Comparison of ENCODE assay signal across 34 cellular contexts in the genomic region with DNA sequence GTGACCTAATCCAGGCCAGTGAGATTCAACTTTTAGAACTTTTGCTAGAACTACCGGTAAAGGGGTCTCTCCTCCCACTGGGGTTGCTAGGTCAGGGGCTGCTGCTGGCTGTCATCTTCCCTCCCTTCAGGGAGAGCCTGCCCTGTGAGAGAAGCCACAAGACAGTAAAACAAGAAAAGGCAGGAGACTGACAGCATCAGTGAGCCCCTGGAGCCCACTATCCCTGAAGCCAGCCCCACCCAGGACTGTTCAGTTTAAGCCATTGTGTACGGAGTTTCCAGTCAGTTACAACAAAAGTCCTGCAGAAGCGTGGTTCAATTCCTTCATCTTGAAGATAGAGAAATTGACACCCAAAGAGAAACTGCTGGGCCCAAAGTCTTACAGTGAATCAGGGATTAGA. TPM values are rescaled to one million over a fixed set of nuclear protein-coding genes. Genes with fewer than 3 reads are reported as not detected.
"Had no signal": no experiment of that assay in that cellular context is flagged by ENCODE, and none has a peak within 500 bp of the region (broad histone marks: within the 10 kb centered on the region; RNA-seq: fewer than 3 reads in every experiment).

No MANE protein-coding gene starts in this region.

- ATAC-seq: natural killer cell; right lobe of liver; stimulated activated memory B cell treated with anti-CD40 and anti-IgM and Interleukin-4, amounts not matched to agents 10 μg/mL and 1 μg/mL and 100 μg/mL, for 72 hours; stimulated activated naive CD8-positive, alpha-beta T cell treated with anti-CD3 and anti-CD28 coated beads, Interleukin-15, amount 100 ng/mL, for 72 hours had no signal

- H3K27me3 ChIP-seq: right atrium auricular region, right lobe of liver, tibial nerve, upper lobe of left lung, vagina had no signal

- H3K27ac Mint-ChIP-seq: immature natural killer cell; mesothelial cell of epicardium; naive B cell; natural killer cell; stimulated activated memory B cell treated with anti-CD40 and anti-IgM and Interleukin-4, amounts not matched to agents 10 μg/mL and 1 μg/mL and 100 μg/mL, for 72 hours had no signal

- H3K4me1 Mint-ChIP-seq: immature natural killer cell; naive B cell; natural killer cell; stimulated activated memory B cell treated with anti-CD40 and anti-IgM and Interleukin-4, amounts not matched to agents 10 μg/mL and 1 μg/mL and 100 μg/mL, for 72 hours; stimulated activated naive CD8-positive, alpha-beta T cell treated with anti-CD3 and anti-CD28 coated beads, Interleukin-15, amount 100 ng/mL, for 72 hours had no signal

- H3K79me2 ChIP-seq: parathyroid adenoma had no signal

- H3K4me2 ChIP-seq: smooth muscle cell had no signal

- H2AFZ ChIP-seq: parathyroid adenoma had no signal

- H3K27ac ChIP-seq: left ventricle myocardium inferior, parathyroid adenoma, right atrium auricular region, right lobe of liver, upper lobe of left lung, vagina had no signal

- DNase-seq: hippocampal formation; immature natural killer cell; left ventricle myocardium inferior; mesendoderm; naive B cell; natural killer cell; nucleus accumbens; right lobe of liver; stimulated activated CD4-positive, alpha-beta T cell treated with anti-CD3 and anti-CD28 coated beads, Interleukin-1b, Interleukin-23, amount 100 ng/mL, for 48 hours; stimulated activated CD4-positive, alpha-beta T cell treated with anti-CD3 and anti-CD28 coated beads, Interleukin-2, amount 100 ng/mL, for 48 hours; stimulated activated CD4-positive, alpha-beta T cell treated with anti-CD3 and anti-CD28 coated beads, Interleukin-4, amount 100 ng/mL, for 4 hours; stimulated activated CD8-positive, alpha-beta memory T cell treated with anti-CD3 and anti-CD28 coated beads, Interleukin-4, amount 100 ng/mL, for 48 hours; stimulated activated naive CD4-positive, alpha-beta T cell treated with Interleukin-2 at 50 U/mL for 16 hours; stimulated activated naive CD8-positive, alpha-beta T cell treated with anti-CD3 and anti-CD28 coated beads, Interleukin-15, amount 100 ng/mL, for 72 hours; substantia nigra; upper lobe of left lung had no signal

- H3K4me3 Mint-ChIP-seq: immature natural killer cell; mesothelial cell of epicardium; naive B cell; natural killer cell; stimulated activated memory B cell treated with anti-CD40 and anti-IgM and Interleukin-4, amounts not matched to agents 10 μg/mL and 1 μg/mL and 100 μg/mL, for 72 hours; stimulated activated naive CD8-positive, alpha-beta T cell treated with anti-CD3 and anti-CD28 coated beads, Interleukin-15, amount 100 ng/mL, for 72 hours had no signal

- H3K9me3 ChIP-seq: left ventricle myocardium inferior, right atrium auricular region, right lobe of liver, tibial nerve, upper lobe of left lung, vagina had no signal

- H3K36me3 Mint-ChIP-seq: immature natural killer cell; mesothelial cell of epicardium; naive B cell; natural killer cell; stimulated activated memory B cell treated with anti-CD40 and anti-IgM and Interleukin-4, amounts not matched to agents 10 μg/mL and 1 μg/mL and 100 μg/mL, for 72 hours had no signal

- H3K4me1 ChIP-seq: left ventricle myocardium inferior, right atrium auricular region, right lobe of liver, upper lobe of left lung, vagina had no signal

- H3K4me3 ChIP-seq: left ventricle myocardium inferior, lung, right atrium auricular region, right lobe of liver, smooth muscle cell, tibial nerve, upper lobe of left lung, vagina had no signal

- H3K9me3 Mint-ChIP-seq: immature natural killer cell; mesothelial cell of epicardium; naive B cell; natural killer cell; stimulated activated memory B cell treated with anti-CD40 and anti-IgM and Interleukin-4, amounts not matched to agents 10 μg/mL and 1 μg/mL and 100 μg/mL, for 72 hours; stimulated activated naive CD8-positive, alpha-beta T cell treated with anti-CD3 and anti-CD28 coated beads, Interleukin-15, amount 100 ng/mL, for 72 hours had no signal

- H3K36me3 ChIP-seq: left ventricle myocardium inferior, right atrium auricular region, right lobe of liver, tibial nerve, upper lobe of left lung, vagina had no signal

RNA-seq across cellular contexts. Expression of a gene that starts 7.9 kb away (rescaled TPM):
- total RNA-seq: mononuclear cell, natural killer cell, osteocyte, pulmonary artery endothelial cell, right lobe of liver had no signal

RNA-seq across cellular contexts. Expression of a gene that starts 55.3 kb away (rescaled TPM):
- total RNA-seq: kidney epithelial cell, left ventricle myocardium inferior, lower leg skin, lung, mesothelial cell of epicardium, mononuclear cell, natural killer cell, osteocyte, posterior vena cava, pulmonary artery endothelial cell, renal cortical epithelial cell, right atrium auricular region, right lobe of liver, skeletal muscle tissue, smooth muscle cell, temporal lobe, tibial nerve, upper lobe of left lung, urinary bladder, vagina had no signal
